ENCODE assay signal across 15 cellular contexts in the genomic region with DNA sequence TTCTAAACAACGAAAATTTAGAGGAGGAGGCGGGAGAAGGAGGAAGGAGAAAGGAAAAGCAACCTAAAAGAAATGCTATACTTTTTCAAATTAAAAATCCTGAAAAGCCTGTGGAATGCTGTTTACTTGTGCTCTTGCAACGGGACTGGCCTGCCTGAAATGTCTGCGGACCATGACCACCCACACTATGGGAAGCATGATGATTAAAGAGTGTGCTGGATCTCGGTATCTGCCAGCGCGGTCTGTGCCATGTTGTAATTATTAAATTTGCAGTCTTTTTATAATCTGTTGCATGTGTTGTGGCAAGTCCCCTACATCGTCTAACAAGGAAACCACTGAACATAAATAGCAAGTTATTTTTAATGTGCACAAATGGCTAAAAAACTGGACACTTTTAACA.
A peak's percentile ranks its signal among the peaks of the same experiment; 100 is the strongest.
DNase-seq lines count a peak whose midpoint lies in the region; ATAC-seq and TF ChIP-seq lines count a peak whose summit lies in the region.
"Had no signal": no experiment of that assay in that cellular context is flagged by ENCODE, and none has a peak within 500 bp of the region (broad histone marks: within the 10 kb centered on the region; RNA-seq: fewer than 3 reads in every experiment).

No MANE protein-coding gene starts in this region.

- ATAC-seq in upper lobe of right lung (no peak), GM21528 (IDR thresholded peaks at IDR 0.05; ENCODE audit: low FRiP score, unreplicated experiment) (no peak), GM18511 (IDR thresholded peaks at IDR 0.05; ENCODE audit: unreplicated experiment) (no peak)
- ATAC-seq: body of pancreas; HepG2; lower lobe of right lung; naive thymus-derived CD4-positive, alpha-beta T cell; Panc1 had no signal

- peaks cover 7% of the 10 kb centered on the region for H3K4me1 Mint-ChIP-seq in activated CD4-positive, alpha-beta T cell treated with anti-CD3 and anti-CD28 coated beads, Interleukin-2, amount 10 ng/mL, durations not matched to agents 24 days and 14 days
- H3K4me1 Mint-ChIP-seq: activated B cell treated with CpG ODN at 0.5 μM for 24 hours had no signal

- no peak overlapping the region for H3K27ac Mint-ChIP-seq in activated CD4-positive, alpha-beta T cell treated with anti-CD3 and anti-CD28 coated beads, Interleukin-2, amount 10 ng/mL, durations not matched to agents 24 days and 14 days
- H3K27ac Mint-ChIP-seq: activated B cell treated with CpG ODN at 0.5 μM for 24 hours; CD4-positive, alpha-beta T cell; naive thymus-derived CD4-positive, alpha-beta T cell had no signal

- peak; percentile 61 for DNase-seq in EH (ENCODE audit: low read depth)
- no peak for DNase-seq in SK-N-MC (ENCODE audit: low read depth, low spot score)
- DNase-seq in fibroblast of pulmonary artery (ENCODE audit: low read depth): peak; percentile 8
- DNase-seq in upper lobe of right lung: no peak
- DNase-seq in activated CD4-positive, alpha-beta T cell treated with anti-CD3 and anti-CD28 coated beads, Interleukin-2, amount 10 ng/mL, durations not matched to agents 24 days and 14 days: no peak
- DNase-seq: activated B cell treated with CpG ODN at 0.5 μM for 24 hours; activated naive CD4-positive, alpha-beta T cell; body of pancreas; CD4-positive, alpha-beta T cell; lower lobe of right lung; naive thymus-derived CD4-positive, alpha-beta T cell had no signal

- H3K4me3 ChIP-seq in SK-N-MC: peak overlapping the region; percentile 61
- H3K4me3 ChIP-seq in fibroblast of pulmonary artery (replicated peaks; ENCODE audit: low read depth, low read length): no peak overlapping the region
- H3K4me3 ChIP-seq in upper lobe of right lung: peak overlapping the region; percentile 12
- H3K4me3 ChIP-seq: body of pancreas, lower lobe of right lung had no signal

- no peak overlapping the region; the same call in 1 of the 2 replicates for H3K27ac ChIP-seq in SK-N-MC
- H3K27ac ChIP-seq in upper lobe of right lung: no peak overlapping the region
- H3K27ac ChIP-seq: body of pancreas, lower lobe of right lung had no signal

- H3K9me3 Mint-ChIP-seq in activated CD4-positive, alpha-beta T cell treated with anti-CD3 and anti-CD28 coated beads, Interleukin-2, amount 10 ng/mL, durations not matched to agents 24 days and 14 days: no peaks in the 10 kb centered on the region
- H3K9me3 Mint-ChIP-seq: activated B cell treated with CpG ODN at 0.5 μM for 24 hours; CD4-positive, alpha-beta T cell had no signal

- H3K36me3 ChIP-seq in SK-N-MC (ENCODE audit: insufficient read depth, low read length) (no peaks in the 10 kb centered on the region), upper lobe of right lung (no peaks in the 10 kb centered on the region)
- H3K36me3 ChIP-seq: lower lobe of right lung had no signal

- H3K27me3 Mint-ChIP-seq in activated CD4-positive, alpha-beta T cell treated with anti-CD3 and anti-CD28 coated beads, Interleukin-2, amount 10 ng/mL, durations not matched to agents 24 days and 14 days: no peaks in the 10 kb centered on the region
- H3K27me3 Mint-ChIP-seq: activated B cell treated with CpG ODN at 0.5 μM for 24 hours; CD4-positive, alpha-beta T cell had no signal

- H3K36me3 Mint-ChIP-seq in activated CD4-positive, alpha-beta T cell treated with anti-CD3 and anti-CD28 coated beads, Interleukin-2, amount 10 ng/mL, durations not matched to agents 24 days and 14 days (ENCODE audit: low read depth): peaks cover 1% of the 10 kb centered on the region

- peak overlapping the region; percentile 28 for H3K9ac ChIP-seq in SK-N-MC (ENCODE audit: insufficient read length)

- H3K4me1 ChIP-seq in upper lobe of right lung: no peaks in the 10 kb centered on the region
- H3K4me1 ChIP-seq: lower lobe of right lung had no signal

- H3K9me3 ChIP-seq in SK-N-MC (ENCODE audit: low read depth, low read length): no peaks in the 10 kb centered on the region
- H3K9me3 ChIP-seq in upper lobe of right lung: no peaks in the 10 kb centered on the region
- H3K9me3 ChIP-seq: body of pancreas, lower lobe of right lung had no signal

- TF ChIP-seq CTCF in fibroblast of pulmonary artery (IDR thresholded peaks at IDR 0.05; ENCODE audit: low read length, missing control alignments) (no peak), upper lobe of right lung (IDR thresholded peaks at IDR 0.05) (no peak)

- no peak overlapping the region for H3K4me3 Mint-ChIP-seq in activated CD4-positive, alpha-beta T cell treated with anti-CD3 and anti-CD28 coated beads, Interleukin-2, amount 10 ng/mL, durations not matched to agents 24 days and 14 days
- H3K4me3 Mint-ChIP-seq: activated B cell treated with CpG ODN at 0.5 μM for 24 hours; CD4-positive, alpha-beta T cell; naive thymus-derived CD4-positive, alpha-beta T cell had no signal

- H3K27me3 ChIP-seq in upper lobe of right lung: no peaks in the 10 kb centered on the region
- H3K27me3 ChIP-seq: body of pancreas had no signal

- intact Hi-C loops in upper lobe of right lung (cut with DNase I): no loop called here
- intact Hi-C loops in activated CD4-positive, alpha-beta T cell treated with anti-CD3 and anti-CD28 coated beads, Interleukin-2, amount 10 ng/mL, durations not matched to agents 24 days and 14 days (cut with micrococcal nuclease): no loop called here

Comparison
In these comparisons a context has a peak if more than half of its experiments do, and no peak if none do; other contexts are left out.
1. DNase-seq: peak in EH (single experiment) and fibroblast of pulmonary artery (single experiment); none in SK-N-MC (single experiment), upper lobe of right lung (single experiment) and activated CD4-positive, alpha-beta T cell treated with anti-CD3 and anti-CD28 coated beads, Interleukin-2, amount 10 ng/mL, durations not matched to agents 24 days and 14 days (single experiment).